ENCODE assay signal across 10 cellular contexts in genomic region chr19:15283141-15283885, GRCh38. TPM values are rescaled to one million over a fixed set of nuclear protein-coding genes. Genes with fewer than 3 reads are reported as not detected.
DNase-seq lines count a peak whose midpoint lies in the region; ATAC-seq and TF ChIP-seq lines count a peak whose summit lies in the region.
"Had no signal": no experiment of that assay in that cellular context is flagged by ENCODE, and none has a peak within 500 bp of the region (broad histone marks: within the 10 kb centered on the region; RNA-seq: fewer than 3 reads in every experiment).

No MANE protein-coding gene starts in this region.

- H3K9me3 Mint-ChIP-seq in activated T-helper 1 cell treated with anti-CD3 and anti-CD28 coated beads, Interleukin-12 subunit alpha, Interleukin-12 subunit beta, Interleukin-2, Interleukin-4 antibody, amounts not matched to agents 30 ng/mL and 10 ng/mL and 1 ng/mL, durations not matched to agents 14 hours and 24 hours and 36 hours = no peaks in the 10 kb centered on the region

- no peaks in the 10 kb centered on the region for H3K27me3 ChIP-seq in stomach

- no peak for TF ChIP-seq CTCF in stomach (IDR thresholded peaks at IDR 0.05)

- peak overlapping the region in 4 of 5 donors; percentile 32 to 80 (median 54) for H3K27ac ChIP-seq in stomach
- H3K27ac ChIP-seq: HL-60 had no signal

- H3K4me1 ChIP-seq in stomach = peaks cover 96 to 100% (median 98%) of the 10 kb centered on the region in 4 donors

- TF ChIP-seq EP300 in stomach (IDR thresholded peaks at IDR 0.05) = no peak

- H3K4me3 Mint-ChIP-seq in activated T-helper 1 cell treated with anti-CD3 and anti-CD28 coated beads, Interleukin-12 subunit alpha, Interleukin-12 subunit beta, Interleukin-2, Interleukin-4 antibody, amounts not matched to agents 30 ng/mL and 10 ng/mL and 1 ng/mL, durations not matched to agents 14 hours and 24 hours and 36 hours = peak overlapping the region; percentile 33

- ATAC-seq in left ventricle myocardium superior (peak; percentile 6), HG02642 (IDR thresholded peaks at IDR 0.05; ENCODE audit: poor library complexity, unreplicated experiment) (no peak)

- H3K27me3 Mint-ChIP-seq in activated T-helper 1 cell treated with anti-CD3 and anti-CD28 coated beads, Interleukin-12 subunit alpha, Interleukin-12 subunit beta, Interleukin-2, Interleukin-4 antibody, amounts not matched to agents 30 ng/mL and 10 ng/mL and 1 ng/mL, durations not matched to agents 14 hours and 24 hours and 36 hours (ENCODE audit: insufficient read depth) = no peaks in the 10 kb centered on the region

- peaks cover 86% of the 10 kb centered on the region for H3K4me1 Mint-ChIP-seq in activated T-helper 1 cell treated with anti-CD3 and anti-CD28 coated beads, Interleukin-12 subunit alpha, Interleukin-12 subunit beta, Interleukin-2, Interleukin-4 antibody, amounts not matched to agents 30 ng/mL and 10 ng/mL and 1 ng/mL, durations not matched to agents 14 hours and 24 hours and 36 hours (ENCODE audit: low read depth)

- H3K9me3 ChIP-seq in stomach = no peaks in the 10 kb centered on the region

- DNase-seq in DMS53 (lab: John Stamatoyannopoulos, UW) (peak; percentile 28), DMS53 treated with DMSO at 0.1 percent for 48 hours (lab: John Stamatoyannopoulos, UW; ENCODE audit: unreplicated experiment) (no peak), left ventricle myocardium superior (no peak), stomach (no peak), NCI-H2171 treated with DMSO at 0.1 percent for 48 hours (lab: John Stamatoyannopoulos, UW) (no peak), cerebellar cortex (ENCODE audit: low spot score) (no peak)
- DNase-seq in activated T-helper 1 cell treated with anti-CD3 and anti-CD28 coated beads, Interleukin-12 subunit alpha, Interleukin-12 subunit beta, Interleukin-2, Interleukin-4 antibody, amounts not matched to agents 30 ng/mL and 10 ng/mL and 1 ng/mL, durations not matched to agents 14 hours and 24 hours and 36 hours (ENCODE audit: low spot score) = no peak

- H3K36me3 Mint-ChIP-seq in activated T-helper 1 cell treated with anti-CD3 and anti-CD28 coated beads, Interleukin-12 subunit alpha, Interleukin-12 subunit beta, Interleukin-2, Interleukin-4 antibody, amounts not matched to agents 30 ng/mL and 10 ng/mL and 1 ng/mL, durations not matched to agents 14 hours and 24 hours and 36 hours (ENCODE audit: low read depth) = peaks cover 4% of the 10 kb centered on the region

- H3K36me3 ChIP-seq in stomach = no peaks in the 10 kb centered on the region

- WGBS in stomach, 5 donors = 53 to 66% (median 62%) methylated on average over 8 to 10 of the region's 10 CpGs

- peak overlapping the region; percentile 84 for H3K27ac Mint-ChIP-seq in activated T-helper 1 cell treated with anti-CD3 and anti-CD28 coated beads, Interleukin-12 subunit alpha, Interleukin-12 subunit beta, Interleukin-2, Interleukin-4 antibody, amounts not matched to agents 30 ng/mL and 10 ng/mL and 1 ng/mL, durations not matched to agents 14 hours and 24 hours and 36 hours

- no peak for TF ChIP-seq POLR2A in stomach (IDR thresholded peaks at IDR 0.05)

- intact Hi-C loops in activated T-helper 1 cell treated with anti-CD3 and anti-CD28 coated beads, Interleukin-12 subunit alpha, Interleukin-12 subunit beta, Interleukin-2, Interleukin-4 antibody, amounts not matched to agents 30 ng/mL and 10 ng/mL and 1 ng/mL, durations not matched to agents 14 hours and 24 hours and 36 hours (cut with micrococcal nuclease) = no loop called here
- intact Hi-C loops in left ventricle myocardium superior (cut with micrococcal nuclease) = no loop called here
- intact Hi-C loops in stomach (cut with DNase I; ENCODE audit: low total_unique reads) = no loop called here

- H3K4me3 ChIP-seq in stomach = peak overlapping the region in 1 of 4 donors; percentile 3

RNA-seq across cellular contexts. Expression of gene BRD4, which starts 49.0 kb away (rescaled TPM):
- 122 and 129 TPM in 2 replicates for total RNA-seq in activated T-helper 1 cell treated with anti-CD3 and anti-CD28 coated beads, Interleukin-12 subunit alpha, Interleukin-12 subunit beta, Interleukin-2, Interleukin-4 antibody, amounts not matched to agents 30 ng/mL and 10 ng/mL and 1 ng/mL, durations not matched to agents 14 hours and 24 hours and 36 hours
- total RNA-seq in left ventricle myocardium superior = 67.4 TPM
- 100 to 1,000 TPM in 1 of 5 donors, 10 to 100 TPM in 4; 14.7 to 113 (median 49.7) TPM for total RNA-seq in stomach
- polyA plus RNA-seq in stomach = 10 to 100 TPM; 10.6 to 21.1 (median 14.8) TPM

RNA-seq across cellular contexts. Expression of gene EPHX3, which starts 51.1 kb away (rescaled TPM):
- 0.20 TPM in 1 of 2 replicates, not detected in the other for total RNA-seq in activated T-helper 1 cell treated with anti-CD3 and anti-CD28 coated beads, Interleukin-12 subunit alpha, Interleukin-12 subunit beta, Interleukin-2, Interleukin-4 antibody, amounts not matched to agents 30 ng/mL and 10 ng/mL and 1 ng/mL, durations not matched to agents 14 hours and 24 hours and 36 hours
- total RNA-seq in left ventricle myocardium superior (not detected), stomach (1 to 10 TPM in 2 of 5 donors, not detected in 3; 1.1 to 4.2 TPM)
- 10 to 100 TPM in 1 of 3 donors, under 1 TPM in 1, not detected in 1; 0.31 to 12.8 TPM for polyA plus RNA-seq in stomach
- total RNA-seq: A172 had no signal
